Comparison of ENCODE assay signal across 8 cellular contexts in the genomic region with DNA sequence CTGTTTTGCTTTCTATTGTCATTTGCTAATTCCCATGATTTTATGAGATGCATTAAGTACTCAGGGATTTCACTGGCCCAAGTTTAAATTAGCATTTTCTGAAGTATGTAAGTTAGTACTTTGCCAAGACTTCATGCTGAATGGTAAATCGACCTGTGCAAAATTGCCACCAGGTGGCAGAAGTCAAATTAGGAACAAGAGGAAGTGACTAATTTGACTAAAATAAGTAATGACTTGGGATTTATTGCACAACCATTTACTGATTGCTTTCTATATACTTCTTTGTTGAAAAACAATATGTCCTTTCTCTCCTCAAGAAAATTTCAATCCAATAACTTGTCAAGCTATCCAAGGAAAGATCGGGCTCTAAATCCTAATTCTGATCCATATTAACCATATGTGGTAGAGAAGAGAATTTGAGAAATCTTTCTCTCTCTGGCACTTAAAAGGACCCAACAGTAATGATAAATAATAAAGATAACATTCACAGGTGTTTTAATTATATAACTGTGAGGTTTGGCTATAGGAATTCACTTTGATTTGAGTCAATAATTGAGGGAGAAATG.
DNase-seq lines count a peak whose midpoint lies in the region; ATAC-seq, FAIRE-seq and TF ChIP-seq lines count a peak whose summit lies in the region.

No MANE protein-coding gene starts in this region.

- H3K27ac ChIP-seq in DND-41 (ENCODE audit: low read length) (no peak overlapping the region), MM.1S (ENCODE audit: low read length) (no peak overlapping the region), thyroid gland (no peak overlapping the region)

- H3K4me3 ChIP-seq in DND-41 (ENCODE audit: low read depth in 1 of 2, low read length in 2 of 2) = no peak overlapping the region
- no peak overlapping the region for H3K4me3 ChIP-seq in MM.1S (ENCODE audit: low read length)
- H3K4me3 ChIP-seq in thyroid gland (replicated peaks in 1 of 3) = no peak overlapping the region

- no peaks in the 10 kb centered on the region for H3K36me3 ChIP-seq in DND-41 (ENCODE audit: insufficient read depth, low read length)
- no peaks in the 10 kb centered on the region for H3K36me3 ChIP-seq in MM.1S (replicated peaks; ENCODE audit: insufficient read depth, low read length)
- no peaks in the 10 kb centered on the region for H3K36me3 ChIP-seq in thyroid gland

- H3K27me3 ChIP-seq in DND-41 (ENCODE audit: insufficient read depth, low read length, poor library complexity) (no peaks in the 10 kb centered on the region), MM.1S (replicated peaks; ENCODE audit: insufficient read depth, low read length) (no peaks in the 10 kb centered on the region), thyroid gland (no peaks in the 10 kb centered on the region)

- ATAC-seq in DND-41 (ENCODE audit: insufficient read depth, low read depth) (no peak), GM19372 (IDR thresholded peaks at IDR 0.05; ENCODE audit: low read depth, unreplicated experiment) (peak; percentile 61)

- H3K4me1 ChIP-seq in DND-41 (ENCODE audit: insufficient read depth, low read length) (no peaks in the 10 kb centered on the region), MM.1S (ENCODE audit: low read length) (no peaks in the 10 kb centered on the region), thyroid gland (no peaks in the 10 kb centered on the region)

- no peaks in the 10 kb centered on the region for H4K20me1 ChIP-seq in DND-41 (ENCODE audit: insufficient read depth, low read length)
- no peaks in the 10 kb centered on the region for H4K20me1 ChIP-seq in MM.1S (ENCODE audit: insufficient read depth, low read length)

- H2AFZ ChIP-seq in DND-41 (ENCODE audit: low read depth, low read length) = no peak overlapping the region
- H2AFZ ChIP-seq in MM.1S (ENCODE audit: low read length) = no peak overlapping the region

- H3K9me3 ChIP-seq in DND-41 (ENCODE audit: insufficient read depth, low read length, severe bottlenecking) = no peaks in the 10 kb centered on the region
- H3K9me3 ChIP-seq in MM.1S (replicated peaks; ENCODE audit: insufficient read depth, low read length) = no peaks in the 10 kb centered on the region
- no peaks in the 10 kb centered on the region for H3K9me3 ChIP-seq in thyroid gland

- intact Hi-C loops in thyroid gland (cut with DNase I) = no loop called here

- no peaks in the 10 kb centered on the region for H3K9me2 ChIP-seq in MM.1S (replicated peaks; ENCODE audit: insufficient read depth, low read length)

- DNase-seq in DND-41 (peak; percentile 15), MM.1S (peak; percentile 57), iPS-NIHi7 (ENCODE audit: extremely low spot score) (peak; percentile 13), thyroid gland (peak; percentile 14 to 32), frontal cortex (ENCODE audit: low spot score in 2 of 2) (no peak), cortex of kidney (lab: John Stamatoyannopoulos, UW) (no peak)
- DNase-seq in activated CD4-positive, alpha-beta T cell treated with anti-CD3 and anti-CD28 coated beads for 4 hours = peak; percentile 3

- no peak overlapping the region for H3K9ac ChIP-seq in DND-41 (ENCODE audit: low read depth, low read length)
- no peak overlapping the region for H3K9ac ChIP-seq in MM.1S (ENCODE audit: low read length)

- H3K4me2 ChIP-seq in DND-41 (ENCODE audit: insufficient read depth, low read length) = no peak overlapping the region
- no peak overlapping the region for H3K4me2 ChIP-seq in MM.1S (ENCODE audit: low read depth, low read length)

- no peaks in the 10 kb centered on the region for H3F3A ChIP-seq in MM.1S (ENCODE audit: insufficient read depth, low read length)

- WGBS in thyroid gland, 2 donors = 45 to 54% methylated on average over 2 of the region's 2 CpGs

- no peak for TF ChIP-seq POLR2A in thyroid gland (IDR thresholded peaks at IDR 0.05)

- FAIRE-seq in frontal cortex (lab: Jason Lieb, UNC) = no peak

- H3K79me2 ChIP-seq in DND-41 (ENCODE audit: insufficient read depth, low read length) (no peaks in the 10 kb centered on the region), MM.1S (ENCODE audit: low read length) (no peaks in the 10 kb centered on the region)

- TF ChIP-seq CTCF in DND-41 (IDR thresholded peaks at IDR 0.05; ENCODE audit: borderline replicate concordance, extremely low read depth, low read length, poor library complexity, severe bottlenecking) = peak; percentile 64
- TF ChIP-seq CTCF in MM.1S (IDR thresholded peaks at IDR 0.05; ENCODE audit: low read length) = peak; percentile 69
- TF ChIP-seq CTCF in thyroid gland (IDR thresholded peaks at IDR 0.05) = peak in 2 of 6 experiments; percentile 16 to 37

Comparison
In these comparisons a context has a peak if more than half of its experiments do, and no peak if none do; other contexts are left out.
1. DNase-seq: peak in DND-41 (single experiment), MM.1S (single experiment), activated CD4-positive, alpha-beta T cell treated with anti-CD3 and anti-CD28 coated beads for 4 hours (2 of 2), iPS-NIHi7 (single experiment) and thyroid gland (2 of 2); none in frontal cortex (0 of 2) and cortex of kidney (single experiment).